12 cellular contexts compared by ENCODE assay signal in genomic region chr5:132104561-132104960, GRCh38. TPM values are rescaled to one million over a fixed set of nuclear protein-coding genes. Genes with fewer than 3 reads are reported as not detected.
DNase-seq lines count a peak whose midpoint lies in the region; ATAC-seq and TF ChIP-seq lines count a peak whose summit lies in the region.
"Had no signal": no experiment of that assay in that cellular context is flagged by ENCODE, and none has a peak within 500 bp of the region (broad histone marks: within the 10 kb centered on the region; RNA-seq: fewer than 3 reads in every experiment).

No MANE protein-coding gene starts in this region.

- H3K9me3 ChIP-seq in AG04450 (ENCODE audit: control insufficient read depth, insufficient read depth, low read length), result peaks cover 4% of the 10 kb centered on the region; the same call in 1 of the 2 replicates
- H3K9me3 ChIP-seq: tibial nerve had no signal

- ATAC-seq in GM21723 (IDR thresholded peaks at IDR 0.05; ENCODE audit: unreplicated experiment), result no peak

- CTCF ChIA-PET in AG04450 (lab: Charles Lee), result interaction anchor here (0.7 to 1.3 kb wide), 3 partner anchors 41 to 949 kb away, joined by 5 to 9 read pairs (median 6); no protein-coding TSS in a partner anchor

- peak overlapping the region; percentile 58 for H3K4me3 Mint-ChIP-seq in T-helper 2 cell treated with Interferon-gamma antibody and Interleukin-4, amounts not matched to agents 5 μg/mL and 100 μg/mL, for 36 hours

- H3K36me3 Mint-ChIP-seq in T-helper 2 cell treated with Interferon-gamma antibody and Interleukin-4, amounts not matched to agents 5 μg/mL and 100 μg/mL, for 36 hours (ENCODE audit: low read depth), result peaks cover 26% of the 10 kb centered on the region

- peaks cover 68% of the 10 kb centered on the region for H3K4me1 Mint-ChIP-seq in T-helper 2 cell treated with Interferon-gamma antibody and Interleukin-4, amounts not matched to agents 5 μg/mL and 100 μg/mL, for 36 hours (ENCODE audit: low read depth)

- no peak overlapping the region for H3K4me3 ChIP-seq in AG04450 (ENCODE audit: low read depth, low read length)
- H3K4me3 ChIP-seq: tibial nerve had no signal

- peak overlapping the region; percentile 91 for H3K27ac Mint-ChIP-seq in T-helper 2 cell treated with Interferon-gamma antibody and Interleukin-4, amounts not matched to agents 5 μg/mL and 100 μg/mL, for 36 hours

- H3K9me3 Mint-ChIP-seq in T-helper 2 cell treated with Interferon-gamma antibody and Interleukin-4, amounts not matched to agents 5 μg/mL and 100 μg/mL, for 36 hours, result peaks cover 14% of the 10 kb centered on the region

- no peaks in the 10 kb centered on the region for H3K27me3 Mint-ChIP-seq in T-helper 2 cell treated with Interferon-gamma antibody and Interleukin-4, amounts not matched to agents 5 μg/mL and 100 μg/mL, for 36 hours (ENCODE audit: low read depth)

- H3K27me3 ChIP-seq in AG04450 (ENCODE audit: control insufficient read depth, insufficient read depth, low read length), result no peaks in the 10 kb centered on the region
- H3K27me3 ChIP-seq: tibial nerve had no signal

- TF ChIP-seq CTCF in AG04450 (IDR thresholded peaks at IDR 0.05; ENCODE audit: low read depth, low read length), result no peak
- no peak for TF ChIP-seq CTCF in GM10266 (IDR thresholded peaks at IDR 0.05; ENCODE audit: control insufficient read depth, insufficient read depth, low read depth, missing control alignments)

- DNase-seq in AG04450 (ENCODE audit: low read depth, low spot score) (no peak), EL (peak; percentile 54), fibroblast of peridontal ligament (ENCODE audit: extremely low read depth) (peak; percentile 65), DMS53 (lab: John Stamatoyannopoulos, UW) (no peak), GM10266 (ENCODE audit: extremely low spot score) (no peak), C1 segment of cervical spinal cord (lab: John Stamatoyannopoulos, UW) (no peak)
- no peak for DNase-seq in T-helper 2 cell treated with Interferon-gamma antibody and Interleukin-4, amounts not matched to agents 5 μg/mL and 100 μg/mL, for 36 hours (ENCODE audit: low spot score)
- DNase-seq: activated gamma-delta T cell had no signal

- POLR2A ChIA-PET in AG04450 (lab: Yijun Ruan, JAX), result interaction anchor here (0.6 to 1.7 kb wide), 3 partner anchors 10 to 308 kb away, joined by 4 to 6 read pairs (median 5); partner anchors contain the start of gene FNIP1

- peak overlapping the region; percentile 39 for H3K27ac ChIP-seq in AG04450 (ENCODE audit: low read depth, low read length)
- H3K27ac ChIP-seq: VCaP had no signal

RNA-seq across cellular contexts. Expression of gene CSF2, which starts 31.0 kb away (rescaled TPM):
- not detected in 2 replicates for polyA plus RNA-seq in AG04450 (2011; rRNA removed)
- polyA minus RNA-seq in AG04450 (2011; rRNA and poly(A)+ RNA removed), result not detected in 2 replicates
- polyA plus RNA-seq: HepG2 had no signal

RNA-seq across cellular contexts. Expression of gene IL3, which starts 44.1 kb away (rescaled TPM):
- not detected in 2 replicates for polyA plus RNA-seq in AG04450 (2011; rRNA removed)
- not detected in 2 replicates for polyA minus RNA-seq in AG04450 (2011; rRNA and poly(A)+ RNA removed)
- polyA plus RNA-seq: HepG2 had no signal

Comparison
In these comparisons a context has a peak if more than half of its experiments do, and no peak if none do; other contexts are left out.
1. DNase-seq: peak in EL (single experiment) and fibroblast of peridontal ligament (single experiment); none in AG04450 (single experiment), T-helper 2 cell treated with Interferon-gamma antibody and Interleukin-4, amounts not matched to agents 5 μg/mL and 100 μg/mL, for 36 hours (single experiment), DMS53 (single experiment), GM10266 (single experiment) and C1 segment of cervical spinal cord (0 of 14).